ENCODE assay signal across 15 cellular contexts in genomic region chr10:133235891-133236321, GRCh38. TPM values are rescaled to one million over a fixed set of nuclear protein-coding genes. Genes with fewer than 3 reads are reported as not detected.
DNase-seq lines count a peak whose midpoint lies in the region; ATAC-seq and TF ChIP-seq lines count a peak whose summit lies in the region.
"Had no signal": no experiment of that assay in that cellular context is flagged by ENCODE, and none has a peak within 500 bp of the region (broad histone marks: within the 10 kb centered on the region; RNA-seq: fewer than 3 reads in every experiment).

No MANE protein-coding gene starts in this region.

- H3K27me3 ChIP-seq in H7 (ENCODE audit: control insufficient read depth, insufficient read depth, low read length) (peaks cover 43% of the 10 kb centered on the region), right cardiac atrium (ENCODE audit: control insufficient read depth, insufficient read depth) (no peaks in the 10 kb centered on the region), rectal smooth muscle tissue (ENCODE audit: control insufficient read depth, insufficient read depth, low read length) (peaks cover 23% of the 10 kb centered on the region), Peyer's patch (peaks cover 0 to 42% of the 10 kb centered on the region in 2 donors)

- WGBS in right cardiac atrium, result 2% methylated on average over 19 of the region's 19 CpGs

- no peak for TF ChIP-seq CTCF in Peyer's patch (IDR thresholded peaks at IDR 0.05)

- TF ChIP-seq POLR2A in Peyer's patch (IDR thresholded peaks at IDR 0.05), result no peak

- H3K27ac ChIP-seq in right cardiac atrium (ENCODE audit: low read length) (no peak overlapping the region), rectal smooth muscle tissue (ENCODE audit: low read depth, low read length) (no peak overlapping the region), Peyer's patch (no peak overlapping the region)

- H3K4me3 ChIP-seq in H7 (ENCODE audit: insufficient read depth, low read depth, low read length) (peak overlapping the region; percentile 62), right cardiac atrium (ENCODE audit: low read length) (no peak overlapping the region), rectal smooth muscle tissue (ENCODE audit: low read length) (peak overlapping the region; percentile 27), Peyer's patch (peak overlapping the region in 2 of 4 donors; percentile 31 to 38)

- intact Hi-C loops in right cardiac atrium (cut with DNase I), result no loop called here

- DNase-seq in H7, result peak; percentile 81
- DNase-seq in SKM-1 treated with dmso at 0.1 percent for 144 hours (lab: John Stamatoyannopoulos, UW; ENCODE audit: unreplicated experiment), result peak; percentile 45
- DNase-seq in right cardiac atrium, result peak in 2 of 3 donors; percentile 34 to 55
- DNase-seq in NCI-H526 (lab: John Stamatoyannopoulos, UW), result no peak
- no peak for DNase-seq in Peyer's patch
- DNase-seq: activated CD4-positive, alpha-beta T cell treated with anti-CD3 and anti-CD28 coated beads, Interleukin-2, amount 10 ng/mL, durations not matched to agents 7 days and 5 days; NCI-H510A had no signal

- H3K9me3 ChIP-seq in right cardiac atrium (ENCODE audit: control insufficient read depth, low read length), result no peaks in the 10 kb centered on the region
- H3K9me3 ChIP-seq in Peyer's patch, result no peaks in the 10 kb centered on the region

- ATAC-seq in right cardiac atrium, result no peak
- ATAC-seq in HG03159 (IDR thresholded peaks at IDR 0.05; ENCODE audit: unreplicated experiment), result no peak
- ATAC-seq in GM19395 (IDR thresholded peaks at IDR 0.05; ENCODE audit: unreplicated experiment), result no peak

- H3K4me1 ChIP-seq in right cardiac atrium (ENCODE audit: control insufficient read depth, insufficient read depth, low read length), result no peaks in the 10 kb centered on the region
- no peaks in the 10 kb centered on the region for H3K4me1 ChIP-seq in rectal smooth muscle tissue (ENCODE audit: control insufficient read depth, insufficient read depth, low read length)
- peaks cover 0 to 22% (median 15%) of the 10 kb centered on the region in 4 donors for H3K4me1 ChIP-seq in Peyer's patch

- H3K36me3 ChIP-seq in H7 (replicated peaks; ENCODE audit: control insufficient read depth, insufficient read depth, low read length), result no peaks in the 10 kb centered on the region
- no peaks in the 10 kb centered on the region for H3K36me3 ChIP-seq in rectal smooth muscle tissue (ENCODE audit: control insufficient read depth, insufficient read depth, low read length)
- no peaks in the 10 kb centered on the region for H3K36me3 ChIP-seq in Peyer's patch

- H3K9ac ChIP-seq in rectal smooth muscle tissue (ENCODE audit: low read length), result no peak overlapping the region

RNA-seq across cellular contexts. Expression of gene VENTX, which starts 1.7 kb away (rescaled TPM):
- total RNA-seq in H7 (2014; rRNA removed; shearing (Covaris generic)), result 25.0 and 29.2 TPM in 2 replicates
- total RNA-seq in right cardiac atrium, result under 1 TPM; 0.45 to 0.89 (median 0.68) TPM
- polyA plus RNA-seq in right cardiac atrium, result 0.48 TPM
- total RNA-seq in Peyer's patch, result under 1 TPM in 1 of 4 donors, not detected in 3; 0.54 TPM
- total RNA-seq: activated CD4-positive, alpha-beta T cell treated with anti-CD3 and anti-CD28 coated beads, Interleukin-2, amount 10 ng/mL, durations not matched to agents 7 days and 5 days; glomerular endothelial cell; MCF 10A; SK-MEL-5; skeletal muscle tissue had no signal

RNA-seq across cellular contexts. Expression of gene UTF1, which starts 5.9 kb away (rescaled TPM):
- total RNA-seq in H7 (2014; rRNA removed; shearing (Covaris generic)), result 8.8 and 13.4 TPM in 2 replicates
- total RNA-seq in right cardiac atrium (not detected), Peyer's patch (not detected)
- not detected for polyA plus RNA-seq in right cardiac atrium
- total RNA-seq: activated CD4-positive, alpha-beta T cell treated with anti-CD3 and anti-CD28 coated beads, Interleukin-2, amount 10 ng/mL, durations not matched to agents 7 days and 5 days; glomerular endothelial cell; MCF 10A; SK-MEL-5; skeletal muscle tissue had no signal
- polyA plus RNA-seq: adipose tissue had no signal

RNA-seq across cellular contexts. Expression of gene ADAM8, which starts 40.8 kb away (rescaled TPM):
- 1.3 and 1.9 TPM in 2 replicates for total RNA-seq in H7 (2014; rRNA removed; shearing (Covaris generic))
- total RNA-seq in right cardiac atrium, result 1 to 10 TPM; 1.4 to 2.1 (median 1.5) TPM
- polyA plus RNA-seq in right cardiac atrium, result 0.50 TPM
- total RNA-seq in Peyer's patch, result 10 to 100 TPM in 1 of 4 donors, 1 to 10 TPM in 3; 5.4 to 12.4 (median 6.4) TPM

Comparison
In these comparisons a context has a peak if more than half of its experiments do, and no peak if none do; other contexts are left out.
1. DNase-seq: peak in H7 (single experiment), SKM-1 treated with dmso at 0.1 percent for 144 hours (single experiment) and right cardiac atrium (2 of 3); none in NCI-H526 (0 of 2) and Peyer's patch (0 of 3).
2. RNA of gene VENTX, which starts 1.7 kb away (total RNA-seq): 25.0 to 29.2 TPM in H7; 0.45 to 0.89 TPM in right cardiac atrium and 0.54 TPM in Peyer's patch; every median in the first group is over 10 times any median in the second.